Comparison of ENCODE assay signal across 27 cellular contexts in genomic region chr7:96200740-96201139, GRCh38.
"Had no signal": no experiment of that assay in that cellular context is flagged by ENCODE, and none has a peak within 500 bp of the region (broad histone marks: within the 10 kb centered on the region; RNA-seq: fewer than 3 reads in every experiment).

No MANE protein-coding gene starts in this region.

- H3K27me3 ChIP-seq: brain microvascular endothelial cell, SJCRH30 had no signal

- H3K4me3 ChIP-seq: SJCRH30, SK-N-MC had no signal

- DNase-seq: activated CD4-positive, alpha-beta T cell treated with anti-CD3 and anti-CD28 coated beads, Interleukin-2, amount 10 ng/mL, durations not matched to agents 24 days and 14 days; activated CD4-positive, alpha-beta T cell treated with anti-CD3 and anti-CD28 coated beads, Interleukin-2, amount 50 U/mL, for 4 hours; activated CD8-positive, alpha-beta T cell treated with anti-CD3 and anti-CD28 coated beads for 36 hours; activated effector memory CD4-positive, alpha-beta T cell treated with anti-CD3 and anti-CD28 coated beads, Interleukin-2, amount 50 U/mL, for 16 hours; activated naive CD4-positive, alpha-beta T cell; activated naive CD4-positive, alpha-beta T cell treated with anti-CD3 and anti-CD28 coated beads, Interleukin-2, amount 50 U/mL, for 16 hours; activated naive CD8-positive, alpha-beta T cell treated with anti-CD3 and anti-CD28 coated beads for 36 hours; activated T-cell treated with anti-CD3 and anti-CD28 coated beads, Interleukin-2, amount 50 U/mL, for 1 hour; activated T-cell treated with anti-CD3 and anti-CD28 coated beads, Interleukin-2, amount 50 U/mL, for 72 hours; amniotic stem cell; aorta; brain microvascular endothelial cell; central memory CD4-positive, alpha-beta T cell; Karpas-422; NCI-H1048; NCI-H1105 treated with DMSO at 0.1 percent for 48 hours; NCI-H1436; NCI-H1694; NCI-H1930; NCI-H2081 treated with DMSO at 0.1 percent for 48 hours; NCI-H345; NCI-H524 treated with DMSO at 0.1 percent for 48 hours; SHP77 had no signal

- H3K9me3 Mint-ChIP-seq: activated CD4-positive, alpha-beta T cell treated with anti-CD3 and anti-CD28 coated beads, Interleukin-2, amount 10 ng/mL, durations not matched to agents 24 days and 14 days; activated CD8-positive, alpha-beta T cell treated with anti-CD3 and anti-CD28 coated beads for 36 hours; activated naive CD8-positive, alpha-beta T cell treated with anti-CD3 and anti-CD28 coated beads for 36 hours; activated T-cell treated with anti-CD3 and anti-CD28 coated beads, Interleukin-2, amount 50 U/mL, for 72 hours; activated T-helper 17 cell treated with anti-CD3 and anti-CD28 coated beads, Interleukin-2, amount 50 U/mL, for 72 hours had no signal

- H3K27ac ChIP-seq: brain microvascular endothelial cell, SJCRH30, SK-N-MC had no signal

- H3K36me3 ChIP-seq: brain microvascular endothelial cell had no signal

- H3K4me1 Mint-ChIP-seq: activated CD4-positive, alpha-beta T cell treated with anti-CD3 and anti-CD28 coated beads, Interleukin-2, amount 10 ng/mL, durations not matched to agents 24 days and 14 days; activated T-helper 17 cell treated with anti-CD3 and anti-CD28 coated beads, Interleukin-2, amount 50 U/mL, for 72 hours had no signal

- H3K27me3 Mint-ChIP-seq: activated CD4-positive, alpha-beta T cell treated with anti-CD3 and anti-CD28 coated beads, Interleukin-2, amount 10 ng/mL, durations not matched to agents 24 days and 14 days; activated CD8-positive, alpha-beta T cell treated with anti-CD3 and anti-CD28 coated beads for 36 hours; activated naive CD8-positive, alpha-beta T cell treated with anti-CD3 and anti-CD28 coated beads for 36 hours; activated T-helper 17 cell treated with anti-CD3 and anti-CD28 coated beads, Interleukin-2, amount 50 U/mL, for 72 hours had no signal

- H3K27ac Mint-ChIP-seq: activated CD4-positive, alpha-beta T cell treated with anti-CD3 and anti-CD28 coated beads, Interleukin-2, amount 10 ng/mL, durations not matched to agents 24 days and 14 days; activated CD8-positive, alpha-beta T cell treated with anti-CD3 and anti-CD28 coated beads for 36 hours; activated naive CD8-positive, alpha-beta T cell treated with anti-CD3 and anti-CD28 coated beads for 36 hours; activated T-cell treated with anti-CD3 and anti-CD28 coated beads, Interleukin-2, amount 50 U/mL, for 72 hours; activated T-helper 17 cell treated with anti-CD3 and anti-CD28 coated beads, Interleukin-2, amount 50 U/mL, for 72 hours had no signal

- H3K9me3 ChIP-seq: SJCRH30 had no signal

- ATAC-seq: activated CD8-positive, alpha-beta T cell treated with anti-CD3 and anti-CD28 coated beads for 36 hours; activated T-cell treated with anti-CD3 and anti-CD28 coated beads, Interleukin-2, amount 50 U/mL, for 72 hours; activated T-helper 17 cell treated with anti-CD3 and anti-CD28 coated beads, Interleukin-2, amount 50 U/mL, for 72 hours; Panc1 had no signal

- H3K4me3 Mint-ChIP-seq: activated CD4-positive, alpha-beta T cell treated with anti-CD3 and anti-CD28 coated beads, Interleukin-2, amount 10 ng/mL, durations not matched to agents 24 days and 14 days; activated CD8-positive, alpha-beta T cell treated with anti-CD3 and anti-CD28 coated beads for 36 hours; activated naive CD8-positive, alpha-beta T cell treated with anti-CD3 and anti-CD28 coated beads for 36 hours; activated T-cell treated with anti-CD3 and anti-CD28 coated beads, Interleukin-2, amount 50 U/mL, for 72 hours; activated T-helper 17 cell treated with anti-CD3 and anti-CD28 coated beads, Interleukin-2, amount 50 U/mL, for 72 hours had no signal
